16 cellular contexts compared by ENCODE assay signal in genomic region chr3:139309880-139310279, GRCh38. TPM values are rescaled to one million over a fixed set of nuclear protein-coding genes. Genes with fewer than 3 reads are reported as not detected.
DNase-seq lines count a peak whose midpoint lies in the region; FAIRE-seq and TF ChIP-seq lines count a peak whose summit lies in the region.
"Had no signal": no experiment of that assay in that cellular context is flagged by ENCODE, and none has a peak within 500 bp of the region (broad histone marks: within the 10 kb centered on the region; RNA-seq: fewer than 3 reads in every experiment).

No MANE protein-coding gene starts in this region.

- TF ChIP-seq CTCF in NB4 (IDR thresholded peaks at IDR 0.05; ENCODE audit: low read depth, low read length) (no peak), mammary epithelial cell (conservative IDR thresholded peaks at IDR 0.05 in 1 of 2, IDR thresholded peaks at IDR 0.05 in 1 of 2; ENCODE audit: extremely low read depth in 1 of 2, insufficient read depth in 1 of 2, low read depth in 1 of 2, low read length in 2 of 2) (no peak)

- H3K4me1 Mint-ChIP-seq in activated naive CD4-positive, alpha-beta T cell treated with anti-CD3 and anti-CD28 coated beads for 36 hours (ENCODE audit: low read depth): no peaks in the 10 kb centered on the region
- H3K4me1 Mint-ChIP-seq: activated naive CD8-positive, alpha-beta T cell treated with anti-CD3 and anti-CD28 coated beads, Interleukin-2, amount 50 U/mL, for 24 hours had no signal

- no peak overlapping the region for H3K27ac Mint-ChIP-seq in activated naive CD4-positive, alpha-beta T cell treated with anti-CD3 and anti-CD28 coated beads for 36 hours
- H3K27ac Mint-ChIP-seq: activated naive CD8-positive, alpha-beta T cell treated with anti-CD3 and anti-CD28 coated beads, Interleukin-2, amount 50 U/mL, for 24 hours; dendritic cell treated with granulocyte-macrophage colony-stimulating factor and Interleukin-4, amounts not matched to agents 40 ng/mL and 50 ng/mL, for 4 days had no signal

- H3K79me1 ChIP-seq in neuronal stem cell (ENCODE audit: low read depth, low read length): no peaks in the 10 kb centered on the region

- no TSS peak for BruUV-seq in mammary epithelial cell (replicated peaks; lab: Mats Ljungman, UMichigan)

- no peak overlapping the region for H3K18ac ChIP-seq in neuronal stem cell (ENCODE audit: low read length)

- no peak overlapping the region for H3K23ac ChIP-seq in neuronal stem cell (ENCODE audit: low read depth, low read length, poor library complexity)

- no peaks in the 10 kb centered on the region for H3K27me3 ChIP-seq in mammary epithelial cell (ENCODE audit: insufficient read depth, low read length)
- H3K27me3 ChIP-seq in neuronal stem cell (ENCODE audit: control insufficient read depth in 3 of 3, insufficient read depth in 3 of 3, low read depth in 1 of 3, low read length in 3 of 3): no peaks in the 10 kb centered on the region
- H3K27me3 ChIP-seq: BLaER1 treated with 17β-estradiol and CSF1 and Interleukin-3, amounts not matched to agents 10 nM and 100 nM; foreskin keratinocyte had no signal

- no peaks in the 10 kb centered on the region for H3K9me3 ChIP-seq in mammary epithelial cell (replicated peaks; ENCODE audit: insufficient read depth, low read length)
- no peaks in the 10 kb centered on the region for H3K9me3 ChIP-seq in neuronal stem cell (replicated peaks in 1 of 2; ENCODE audit: control insufficient read depth in 2 of 2, insufficient read depth in 1 of 2, low read depth in 1 of 2, low read length in 2 of 2)
- H3K9me3 ChIP-seq: BLaER1 treated with 17β-estradiol and CSF1 and Interleukin-3, amounts not matched to agents 10 nM and 100 nM; HAP-1 had no signal

- dilution Hi-C loops in mammary epithelial cell (cut with HindIII; ENCODE audit: low sequenced_read_pairs): no loop called here

- H2BK5ac ChIP-seq in neuronal stem cell (ENCODE audit: low read length): no peak overlapping the region

- H3K4me3 Mint-ChIP-seq in activated naive CD4-positive, alpha-beta T cell treated with anti-CD3 and anti-CD28 coated beads for 36 hours: no peak overlapping the region
- H3K4me3 Mint-ChIP-seq: activated naive CD8-positive, alpha-beta T cell treated with anti-CD3 and anti-CD28 coated beads, Interleukin-2, amount 50 U/mL, for 24 hours; dendritic cell treated with granulocyte-macrophage colony-stimulating factor and Interleukin-4, amounts not matched to agents 40 ng/mL and 50 ng/mL, for 4 days had no signal

- DNase-seq in EH (ENCODE audit: low read depth) (peak; percentile 84), NB4 (ENCODE audit: low read depth) (peak; percentile 28), mammary epithelial cell (no peak), neuronal stem cell (ENCODE audit: low spot score) (no peak), GM12892 (ENCODE audit: insufficient read length) (no peak), NCI-H82 treated with DMSO at 0.1 percent for 48 hours (lab: John Stamatoyannopoulos, UW; ENCODE audit: unreplicated experiment) (no peak)
- no peak for DNase-seq in activated CD4-positive, alpha-beta T cell treated with anti-CD3 and anti-CD28 coated beads, Interleukin-2, amount 50 U/mL, for 4 hours
- no peak for DNase-seq in activated naive CD4-positive, alpha-beta T cell treated with anti-CD3 and anti-CD28 coated beads for 36 hours
- DNase-seq: activated CD4-positive, alpha-beta T cell treated with anti-CD3 and anti-CD28 coated beads for 1 hour; activated naive CD8-positive, alpha-beta T cell treated with anti-CD3 and anti-CD28 coated beads, Interleukin-2, amount 50 U/mL, for 24 hours; activated T-cell treated with anti-CD3 and anti-CD28 coated beads for 4 hours; T-helper 1 cell had no signal

- no peaks in the 10 kb centered on the region for H3K36me3 Mint-ChIP-seq in activated naive CD4-positive, alpha-beta T cell treated with anti-CD3 and anti-CD28 coated beads for 36 hours (ENCODE audit: low read depth)

- WGBS in mammary epithelial cell (ENCODE audit: low coverage, missing lambda C conversion rate): 63% methylated on average over 4 of the region's 4 CpGs
- no CpG with 5 or more reads among the region's 4 CpGs for WGBS in neuronal stem cell (ENCODE audit: extremely low coverage in 2 of 2, insufficient read length in 2 of 2, insufficient replicate concordance in 1 of 2), 2 donors

- H2BK15ac ChIP-seq in neuronal stem cell (ENCODE audit: low read length): no peak overlapping the region

- H3K4me2 ChIP-seq in mammary epithelial cell (ENCODE audit: insufficient read depth, low read depth, low read length) (peak overlapping the region; percentile 38), neuronal stem cell (ENCODE audit: insufficient read depth, low read length, poor library complexity, severe bottlenecking) (no peak overlapping the region)
- H3K4me2 ChIP-seq: BLaER1 treated with 17β-estradiol and CSF1 and Interleukin-3, amounts not matched to agents 10 nM and 100 nM had no signal

- H3K4ac ChIP-seq in neuronal stem cell (ENCODE audit: low read length): no peak overlapping the region

- in situ Hi-C loops in mammary epithelial cell (cut with MboI; ENCODE audit: low sequenced_read_pairs in 2 of 2): loop anchor here in 1 of 2 donors (10.0 to 25.0 kb wide), 2 partner anchors 198 to 375 kb away; no protein-coding TSS in a partner anchor

- no peak overlapping the region for H2AK5ac ChIP-seq in neuronal stem cell (ENCODE audit: low read depth, low read length)

- no peaks in the 10 kb centered on the region for H3K36me3 ChIP-seq in mammary epithelial cell (ENCODE audit: insufficient read depth, low read length)
- no peaks in the 10 kb centered on the region for H3K36me3 ChIP-seq in neuronal stem cell (replicated peaks in 1 of 2; ENCODE audit: control insufficient read depth in 2 of 2, insufficient read depth in 2 of 2, low read length in 2 of 2)
- H3K36me3 ChIP-seq: BLaER1 treated with 17β-estradiol and CSF1 and Interleukin-3, amounts not matched to agents 10 nM and 100 nM; HAP-1 had no signal

- H4K20me1 ChIP-seq in mammary epithelial cell (ENCODE audit: insufficient read depth, low read length): no peaks in the 10 kb centered on the region
- H4K20me1 ChIP-seq: BLaER1 treated with 17β-estradiol and CSF1 and Interleukin-3, amounts not matched to agents 10 nM and 100 nM had no signal

- no peak overlapping the region for H3K14ac ChIP-seq in neuronal stem cell (ENCODE audit: low read length)

- H3K79me2 ChIP-seq in mammary epithelial cell (ENCODE audit: insufficient read depth, low read length): no peaks in the 10 kb centered on the region

- TF ChIP-seq POLR2A in NB4 (IDR thresholded peaks at IDR 0.05; ENCODE audit: extremely low read depth, insufficient read length): no peak
- TF ChIP-seq POLR2A in GM12892 (IDR thresholded peaks at IDR 0.05; ENCODE audit: low read depth, low read length): no peak

- H3K27ac ChIP-seq in mammary epithelial cell (ENCODE audit: insufficient read depth, low read depth, low read length) (no peak overlapping the region), neuronal stem cell (replicated peaks; ENCODE audit: low read length) (no peak overlapping the region)
- H3K27ac ChIP-seq: BLaER1 treated with 17β-estradiol and CSF1 and Interleukin-3, amounts not matched to agents 10 nM and 100 nM; foreskin keratinocyte had no signal

- no peak overlapping the region for H2AFZ ChIP-seq in mammary epithelial cell (ENCODE audit: low read depth, low read length)
- peak overlapping the region; percentile 60 for H2AFZ ChIP-seq in neuronal stem cell (ENCODE audit: low read length)

- intact Hi-C loops in mammary epithelial cell (cut with micrococcal nuclease): no loop called here
- intact Hi-C loops in activated naive CD4-positive, alpha-beta T cell treated with anti-CD3 and anti-CD28 coated beads for 36 hours (cut with micrococcal nuclease): no loop called here

- no peak for FAIRE-seq in GM12892 (lab: Jason Lieb, UNC)

- H3K4me1 ChIP-seq in mammary epithelial cell (ENCODE audit: insufficient read depth, low read length): peaks cover 38% of the 10 kb centered on the region
- peaks cover 8 to 11% of the 10 kb centered on the region in 2 donors for H3K4me1 ChIP-seq in neuronal stem cell (ENCODE audit: control insufficient read depth in 2 of 2, insufficient read depth in 1 of 2, low read depth in 1 of 2, low read length in 2 of 2)
- H3K4me1 ChIP-seq: foreskin keratinocyte, HAP-1 had no signal

- H2BK120ac ChIP-seq in neuronal stem cell (ENCODE audit: low read depth, low read length): no peak overlapping the region

- no peak overlapping the region for H2BK12ac ChIP-seq in neuronal stem cell (ENCODE audit: low read length)

- no peaks in the 10 kb centered on the region for H3K9me3 Mint-ChIP-seq in activated naive CD4-positive, alpha-beta T cell treated with anti-CD3 and anti-CD28 coated beads for 36 hours
- H3K9me3 Mint-ChIP-seq: activated naive CD8-positive, alpha-beta T cell treated with anti-CD3 and anti-CD28 coated beads, Interleukin-2, amount 50 U/mL, for 24 hours; dendritic cell treated with granulocyte-macrophage colony-stimulating factor and Interleukin-4, amounts not matched to agents 40 ng/mL and 50 ng/mL, for 4 days had no signal

- no peak overlapping the region for H3K9ac ChIP-seq in mammary epithelial cell (ENCODE audit: insufficient read depth, low read length)
- H3K9ac ChIP-seq in neuronal stem cell (ENCODE audit: low read depth, low read length, poor library complexity): no peak overlapping the region
- H3K9ac ChIP-seq: BLaER1 treated with 17β-estradiol and CSF1 and Interleukin-3, amounts not matched to agents 10 nM and 100 nM had no signal

- H3K4me3 ChIP-seq in NB4 (ENCODE audit: low read depth, low read length) (no peak overlapping the region), mammary epithelial cell (replicated peaks in 1 of 3; ENCODE audit: insufficient read depth in 1 of 3, low read depth in 2 of 3, low read length in 3 of 3) (no peak overlapping the region), neuronal stem cell (ENCODE audit: low read length in 2 of 2) (no peak overlapping the region)
- H3K4me3 ChIP-seq: BLaER1 treated with 17β-estradiol and CSF1 and Interleukin-3, amounts not matched to agents 10 nM and 100 nM; HAP-1 had no signal

- CTCF ChIA-PET in mammary epithelial cell (lab: Charles Lee; ENCODE audit: low non-redundant PET): interaction anchor here (0.7 kb wide), 1 partner anchor 19 kb away, joined by 4 read pairs; no protein-coding TSS in a partner anchor
- CTCF ChIA-PET in activated naive CD4-positive, alpha-beta T cell treated with anti-CD3 and anti-CD28 coated beads for 36 hours (lab: Charles Lee): no interaction called here

- H3K27me3 Mint-ChIP-seq in activated naive CD4-positive, alpha-beta T cell treated with anti-CD3 and anti-CD28 coated beads for 36 hours (ENCODE audit: low read depth): peaks cover 7% of the 10 kb centered on the region

- no peak overlapping the region for H4K91ac ChIP-seq in neuronal stem cell (ENCODE audit: low read depth, low read length, poor library complexity)

- no peak overlapping the region for H4K8ac ChIP-seq in neuronal stem cell (ENCODE audit: low read depth, low read length)

RNA-seq across cellular contexts. Expression of gene MRPS22, which starts 33.9 kb away (rescaled TPM):
- total RNA-seq in mammary epithelial cell: 10 to 100 TPM; 46.3 to 54.3 TPM
- 46.9 TPM for polyA plus RNA-seq in mammary epithelial cell
- polyA minus RNA-seq in mammary epithelial cell: 12.9 TPM
- 39.9 TPM for polyA plus RNA-seq in neuronal stem cell (2013, experiment 1 of 2)
- polyA plus RNA-seq in neuronal stem cell (2013, experiment 2 of 2): 40.1 TPM
- 54.6 TPM for polyA plus RNA-seq in GM12892 (2012; ENCODE audit: missing spikeins)
- total RNA-seq in activated naive CD4-positive, alpha-beta T cell treated with anti-CD3 and anti-CD28 coated beads for 36 hours: 10 to 100 TPM; 66.8 to 69.1 TPM

Comparison
In these comparisons a context has a peak if more than half of its experiments do, and no peak if none do; other contexts are left out.
1. DNase-seq: peak in EH (single experiment) and NB4 (single experiment); none in mammary epithelial cell (single experiment), neuronal stem cell (single experiment), GM12892 (single experiment), NCI-H82 treated with DMSO at 0.1 percent for 48 hours (single experiment), activated CD4-positive, alpha-beta T cell treated with anti-CD3 and anti-CD28 coated beads, Interleukin-2, amount 50 U/mL, for 4 hours (0 of 2) and activated naive CD4-positive, alpha-beta T cell treated with anti-CD3 and anti-CD28 coated beads for 36 hours (single experiment).